Comparison of ENCODE assay signal across 8 cellular contexts in the genomic region with DNA sequence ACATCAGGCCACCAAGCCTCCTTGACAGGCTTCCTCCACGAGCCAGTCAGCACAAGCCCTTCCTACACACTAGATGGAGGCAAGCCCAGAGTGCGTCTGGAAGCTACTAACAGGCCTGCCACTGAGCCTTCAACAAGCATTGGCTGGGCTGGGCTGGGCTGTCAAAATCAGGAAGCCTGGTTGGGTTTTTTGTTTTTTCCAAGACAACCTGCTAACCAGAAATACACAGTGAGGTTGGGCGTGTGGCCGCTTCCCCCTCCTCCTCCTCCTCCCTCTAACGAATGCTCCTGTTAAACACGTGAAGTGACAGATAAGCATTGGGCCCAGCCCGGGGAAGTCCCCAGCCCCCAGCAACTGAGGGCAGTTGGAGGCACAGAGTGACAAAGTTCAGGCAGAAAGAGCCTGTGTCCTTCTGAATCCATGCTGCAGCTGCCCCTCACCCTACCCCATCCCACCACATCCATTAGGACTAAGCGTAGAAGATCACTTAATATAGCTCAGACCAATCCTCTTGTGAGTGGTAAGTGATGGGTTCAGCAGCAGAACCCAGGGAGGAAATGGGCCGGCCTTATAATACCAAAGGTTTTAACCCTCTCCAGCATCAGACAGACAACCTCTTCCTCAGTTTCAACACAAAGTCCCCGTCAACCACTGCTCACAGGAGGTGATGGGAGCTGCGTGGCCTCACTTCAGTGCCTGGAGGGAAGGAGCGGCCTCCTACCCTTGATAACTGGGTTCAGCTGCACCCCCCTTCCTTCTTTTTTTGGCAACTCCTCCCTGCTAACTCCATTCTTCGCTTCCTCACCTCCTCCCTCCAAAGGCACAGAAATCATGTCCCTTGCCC. TPM values are rescaled to one million over a fixed set of nuclear protein-coding genes. Genes with fewer than 3 reads are reported as not detected.
A peak's percentile ranks its signal among the peaks of the same experiment; 100 is the strongest.
DNase-seq lines count a peak whose midpoint lies in the region; ATAC-seq and TF ChIP-seq lines count a peak whose summit lies in the region.
"Had no signal": no experiment of that assay in that cellular context is flagged by ENCODE, and none has a peak within 500 bp of the region (broad histone marks: within the 10 kb centered on the region; RNA-seq: fewer than 3 reads in every experiment).

No MANE protein-coding gene starts in this region.

- peaks cover 4 to 7% of the 10 kb centered on the region in 2 donors for H3K4me1 ChIP-seq in adrenal gland (replicated peaks in 1 of 2)

- POLR2A ChIA-PET in T-cell (lab: Charles Lee): interaction anchor here (0.6 to 2.0 kb wide), 12 partner anchors 10 to 1541 kb away, joined by 3 to 11 read pairs (median 6); no protein-coding TSS in a partner anchor

- no peaks in the 10 kb centered on the region for H3K36me3 ChIP-seq in adrenal gland (replicated peaks in 1 of 2)

- H3K27me3 Mint-ChIP-seq in T-cell: no peaks in the 10 kb centered on the region

- CTCF ChIA-PET in T-cell (lab: Charles Lee): interaction anchor here (0.5 to 2.7 kb wide), 15 partner anchors 10 to 611 kb away, joined by 3 to 14 read pairs (median 3); no protein-coding TSS in a partner anchor

- H3K9me3 ChIP-seq in adrenal gland (replicated peaks in 1 of 3): no peaks in the 10 kb centered on the region

- H3K9me3 Mint-ChIP-seq in T-cell: peaks cover 0 to 8% (median 0%) of the 10 kb centered on the region in 3 donors

- 22 to 38% (median 30%) methylated on average over 12 to 13 of the region's 13 CpGs for WGBS in adrenal gland, 4 donors

- H3K36me3 Mint-ChIP-seq in T-cell: peaks cover 28% of the 10 kb centered on the region

- in situ Hi-C loops in GM18951 (cut with MboI; ENCODE audit: low sequenced_read_pairs, unreplicated experiment): no loop called here

- peak; percentile 44 for ATAC-seq in HG03439 (IDR thresholded peaks at IDR 0.05; ENCODE audit: unreplicated experiment)
- peak; percentile 73 to 83 (median 74) for ATAC-seq in T-cell (replicated peaks in 1 of 4)
- ATAC-seq in GM21515 (IDR thresholded peaks at IDR 0.05; ENCODE audit: unreplicated experiment): no peak

- TF ChIP-seq POLR2A in GM18951 (IDR thresholded peaks at IDR 0.05; ENCODE audit: extremely low read depth, insufficient read depth, insufficient read length) (peak; percentile 26), adrenal gland (IDR thresholded peaks at IDR 0.05) (peak in 1 of 2 donors; percentile 6)

- no peaks in the 10 kb centered on the region for H3K27me3 ChIP-seq in adrenal gland

- peak overlapping the region in 2 of 5 donors; percentile 67 to 72 for H3K27ac ChIP-seq in adrenal gland
- H3K27ac ChIP-seq: epithelial cell of prostate had no signal

- intact Hi-C loops in adrenal gland (cut with DNase I): no loop called here

- peak overlapping the region; percentile 94 for H3K27ac Mint-ChIP-seq in T-cell

- peak overlapping the region in 1 of 4 donors; percentile 53 for H3K4me3 ChIP-seq in adrenal gland

- H3K4me1 Mint-ChIP-seq in T-cell: peaks cover 54 to 57% (median 54%) of the 10 kb centered on the region in 3 donors

- H3K4me3 Mint-ChIP-seq in T-cell: peak overlapping the region; percentile 98 to 99 (median 99)

- DNase-seq in T-cell: peak; percentile 57 to 90 (median 82)
- peak; percentile 37 to 87 (median 67) for DNase-seq in adrenal gland
- DNase-seq in iPS-NIHi7 (ENCODE audit: extremely low spot score): peak; percentile 61
- DNase-seq in stimulated activated CD4-positive, alpha-beta T cell treated with anti-CD3 and anti-CD28 coated beads, Interleukin-15, amount 100 ng/mL, for 24 hours: peak; percentile 88

- no peak for TF ChIP-seq CTCF in adrenal gland (IDR thresholded peaks at IDR 0.05)

RNA-seq across cellular contexts. Expression of gene NFATC2, which starts 1.1 kb away (rescaled TPM):
- total RNA-seq in T-cell: 10 to 100 TPM; 49.0 to 75.9 (median 67.0) TPM
- total RNA-seq in adrenal gland: 1 to 10 TPM; 2.4 to 7.7 (median 5.2) TPM
- 1 to 10 TPM; 1.9 to 2.3 (median 2.1) TPM for polyA plus RNA-seq in adrenal gland

Comparison
In these comparisons a context has a peak if more than half of its experiments do, and no peak if none do; other contexts are left out.
1. RNA of gene NFATC2, which starts 1.1 kb away (total RNA-seq): 49.0 to 75.9 TPM in T-cell; 2.4 to 7.7 TPM in adrenal gland; every median in the first group is over 4 times any median in the second.
2. Peak in every context shown above with its lines, with median percentiles within 50 percentile points of each other: DNase-seq.